Comparison of ENCODE assay signal across 28 cellular contexts in the genomic region with DNA sequence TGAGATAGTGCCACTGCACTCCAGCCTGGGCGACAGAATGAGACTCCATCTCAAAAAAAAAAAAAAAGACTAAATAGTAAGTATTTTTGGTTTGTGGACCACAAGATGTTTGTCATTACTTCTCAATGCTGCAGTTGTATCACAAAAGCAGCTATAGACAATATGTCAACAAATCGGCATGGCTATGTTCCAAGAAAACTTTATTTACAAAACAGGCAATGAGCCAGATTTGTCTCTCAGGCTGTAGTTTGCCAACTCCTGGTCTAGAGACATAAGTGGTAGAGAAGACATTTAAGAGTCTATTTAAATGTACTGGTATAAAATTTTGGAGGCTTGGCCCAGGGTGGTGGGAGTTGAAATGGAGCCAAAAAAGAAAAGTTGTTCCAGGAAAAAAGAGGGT.
"Had no signal": no experiment of that assay in that cellular context is flagged by ENCODE, and none has a peak within 500 bp of the region (broad histone marks: within the 10 kb centered on the region; RNA-seq: fewer than 3 reads in every experiment).

No MANE protein-coding gene starts in this region.

- H3K9me3 Mint-ChIP-seq: activated naive CD4-positive, alpha-beta T cell treated with anti-CD3 and anti-CD28 coated beads, Interleukin-2, amount 50 U/mL, for 24 hours; activated T-helper 1 cell treated with anti-CD3 and anti-CD28 coated beads, Interleukin-12 subunit alpha, Interleukin-12 subunit beta, Interleukin-2, Interleukin-4 antibody, amounts not matched to agents 30 ng/mL and 10 ng/mL and 1 ng/mL, durations not matched to agents 14 hours and 24 hours and 36 hours; T-helper 1 cell treated with Interleukin-12 subunit alpha and Interleukin-12 subunit beta and Interleukin-4 antibody, amounts not matched to agents 30 μg/mL and 1 μg/mL, for 36 hours; WTC11 had no signal

- H3K27me3 ChIP-seq: MG63 had no signal

- H3K36me3 Mint-ChIP-seq: activated CD8-positive, alpha-beta memory T cell treated with anti-CD3 and anti-CD28 coated beads, Interleukin-2, amount 10 ng/mL, durations not matched to agents 7 days and 5 days; activated naive CD4-positive, alpha-beta T cell treated with anti-CD3 and anti-CD28 coated beads, Interleukin-2, amount 50 U/mL, for 24 hours; WTC11 had no signal

- H3K4me3 Mint-ChIP-seq: activated CD8-positive, alpha-beta memory T cell treated with anti-CD3 and anti-CD28 coated beads, Interleukin-2, amount 10 ng/mL, durations not matched to agents 7 days and 5 days; activated naive CD4-positive, alpha-beta T cell treated with anti-CD3 and anti-CD28 coated beads, Interleukin-2, amount 50 U/mL, for 24 hours; activated T-cell treated with anti-CD3 and anti-CD28 coated beads, Interleukin-2, amount 50 U/mL, for 24 hours; activated T-helper 1 cell treated with anti-CD3 and anti-CD28 coated beads, Interleukin-12 subunit alpha, Interleukin-12 subunit beta, Interleukin-2, Interleukin-4 antibody, amounts not matched to agents 30 ng/mL and 10 ng/mL and 1 ng/mL, durations not matched to agents 14 hours and 24 hours and 36 hours; T-helper 1 cell treated with Interleukin-12 subunit alpha and Interleukin-12 subunit beta and Interleukin-4 antibody, amounts not matched to agents 30 μg/mL and 1 μg/mL, for 36 hours; WTC11 had no signal

- H3K9me3 ChIP-seq: MG63 had no signal

- H3K4me1 Mint-ChIP-seq: activated CD8-positive, alpha-beta memory T cell treated with anti-CD3 and anti-CD28 coated beads, Interleukin-2, amount 10 ng/mL, durations not matched to agents 7 days and 5 days; activated naive CD4-positive, alpha-beta T cell treated with anti-CD3 and anti-CD28 coated beads, Interleukin-2, amount 50 U/mL, for 24 hours had no signal

- H3K27ac Mint-ChIP-seq: activated CD8-positive, alpha-beta memory T cell treated with anti-CD3 and anti-CD28 coated beads, Interleukin-2, amount 10 ng/mL, durations not matched to agents 7 days and 5 days; activated naive CD4-positive, alpha-beta T cell treated with anti-CD3 and anti-CD28 coated beads, Interleukin-2, amount 50 U/mL, for 24 hours; activated T-cell treated with anti-CD3 and anti-CD28 coated beads, Interleukin-2, amount 50 U/mL, for 24 hours; activated T-helper 1 cell treated with anti-CD3 and anti-CD28 coated beads, Interleukin-12 subunit alpha, Interleukin-12 subunit beta, Interleukin-2, Interleukin-4 antibody, amounts not matched to agents 30 ng/mL and 10 ng/mL and 1 ng/mL, durations not matched to agents 14 hours and 24 hours and 36 hours; T-helper 1 cell treated with Interleukin-12 subunit alpha and Interleukin-12 subunit beta and Interleukin-4 antibody, amounts not matched to agents 30 μg/mL and 1 μg/mL, for 36 hours; WTC11 had no signal

- ATAC-seq: activated CD8-positive, alpha-beta memory T cell treated with anti-CD3 and anti-CD28 coated beads, Interleukin-2, amount 10 ng/mL, durations not matched to agents 7 days and 5 days; WTC11 had no signal

- H3K27me3 Mint-ChIP-seq: activated CD8-positive, alpha-beta memory T cell treated with anti-CD3 and anti-CD28 coated beads, Interleukin-2, amount 10 ng/mL, durations not matched to agents 7 days and 5 days; activated naive CD4-positive, alpha-beta T cell treated with anti-CD3 and anti-CD28 coated beads, Interleukin-2, amount 50 U/mL, for 24 hours; activated T-cell treated with anti-CD3 and anti-CD28 coated beads, Interleukin-2, amount 50 U/mL, for 24 hours had no signal

- FAIRE-seq: bronchial epithelial cell, RCC 7860 had no signal

- H3K36me3 ChIP-seq: MG63 had no signal

- DNase-seq: activated CD4-positive, alpha-beta T cell treated with anti-CD3 and anti-CD28 coated beads for 48 hours; activated CD4-positive, alpha-beta T cell treated with anti-CD3 and anti-CD28 coated beads, Interleukin-2, amount 50 U/mL, for 48 hours; activated CD4-positive, CD25-positive, alpha-beta regulatory T cell treated with anti-CD3 and anti-CD28 coated beads, Interleukin-2, amount 50 U/mL, for 72 hours; activated CD8-positive, alpha-beta memory T cell treated with anti-CD3 and anti-CD28 coated beads, Interleukin-2, amount 10 ng/mL, durations not matched to agents 7 days and 5 days; activated effector memory CD4-positive, alpha-beta T cell treated with Interleukin-2 at 50 U/mL for 16 hours; activated naive CD4-positive, alpha-beta T cell; activated T-cell treated with anti-CD3 and anti-CD28 coated beads, Interleukin-2, amount 50 U/mL, for 24 hours; aorta; central memory CD4-positive, alpha-beta T cell; KG1; MG63; MV-4-11; NCI-H1092 treated with DMSO at 0.1 percent for 48 hours; NCI-H1436; NCI-H1694 treated with DMSO at 0.1 percent for 48 hours; NCI-H2081 treated with DMSO at 0.1 percent for 48 hours; NCI-H2227 treated with DMSO at 0.1 percent for 48 hours; NCI-H446 treated with DMSO at 0.1 percent for 48 hours; NCI-H524 treated with DMSO at 0.1 percent for 48 hours; NCI-H774; NK-92 treated with Interleukin-12 subunit alpha and Interleukin-12 subunit beta, amount 100 ng/mL, for 24 hours; SHP77 treated with DMSO at 0.1 percent for 48 hours had no signal

- H3K4me3 ChIP-seq: MG63 had no signal
